Comparison of ENCODE assay signal across 1 cellular context in the genomic region with DNA sequence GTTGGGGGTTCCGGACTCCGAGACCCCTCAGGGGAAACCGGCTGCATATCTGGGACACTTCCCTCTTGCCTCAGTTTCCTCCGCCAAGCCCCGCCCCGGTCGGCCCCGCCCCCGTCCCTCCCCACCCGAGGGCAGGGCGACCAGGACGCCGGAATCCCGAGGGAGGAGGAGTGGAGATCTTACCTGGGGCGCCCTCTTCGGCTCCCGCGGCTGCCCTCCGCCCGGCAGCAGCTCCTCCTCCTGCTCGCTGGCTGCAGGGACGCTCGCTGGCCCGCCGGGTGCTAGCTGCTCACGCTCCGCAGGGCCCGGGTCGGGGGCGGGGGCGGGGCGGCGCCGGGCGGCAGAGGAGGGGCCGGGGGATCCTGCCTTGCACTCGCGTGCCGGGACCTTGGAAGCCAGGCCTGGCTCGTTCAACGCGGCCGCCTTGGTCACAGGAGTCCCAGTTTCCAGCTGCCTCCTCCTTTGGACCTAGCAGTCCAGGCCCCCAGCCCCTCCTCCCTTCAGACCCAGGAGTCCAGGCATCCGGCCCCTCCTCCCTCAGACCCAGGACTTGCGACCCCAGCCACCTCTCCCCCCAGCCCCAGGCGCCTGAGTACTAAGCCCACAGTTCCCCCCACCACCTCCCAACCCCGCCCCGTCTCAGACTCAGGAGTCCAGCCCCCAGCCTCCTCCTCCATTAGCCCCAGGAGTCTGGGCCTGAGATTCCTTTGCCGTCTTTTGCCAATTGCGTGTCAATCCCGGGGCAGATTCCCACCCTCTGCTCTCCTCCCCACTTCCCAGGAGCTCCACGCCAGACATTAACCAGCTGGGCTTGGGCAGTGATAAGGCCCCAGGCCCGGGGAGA.
TF ChIP-seq lines count a peak whose summit lies in the region.

A gene with protein sequence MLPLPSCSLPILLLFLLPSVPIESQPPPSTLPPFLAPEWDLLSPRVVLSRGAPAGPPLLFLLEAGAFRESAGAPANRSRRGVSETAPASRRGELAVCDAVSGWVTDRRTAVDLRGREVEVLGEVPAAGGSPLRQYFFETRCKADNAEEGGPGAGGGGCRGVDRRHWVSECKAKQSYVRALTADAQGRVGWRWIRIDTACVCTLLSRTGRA (minus strand): TSS at position 51 of the 844 bp plus-strand sequence. CDS start 2,821 bp downstream, outside the sequence.

TF ChIP-seq in SK-N-SH treated with all-trans-retinoic acid at 6 μM for 48 hours, 23 proteins besides CTCF, POLR2A, EP300 and RAD21 (continued from another document):
- no peak for TF ChIP-seq OSR1 (CRISPR knock-in tag; IDR thresholded peaks at IDR 0.05)
